1 cellular context compared by ENCODE assay signal in genomic region chr1:212158912-212159796, GRCh38.
A peak's percentile ranks its signal among the peaks of the same experiment; 100 is the strongest.
TF ChIP-seq lines count a peak whose summit lies in the region.

No MANE protein-coding gene starts in this region.

TF ChIP-seq in K562, 482 proteins besides CTCF, POLR2A, EP300 and RAD21 (continued from another document and continues in another):
- TF ChIP-seq RNF219 (CRISPR knock-in tag; IDR thresholded peaks at IDR 0.05) (no peak), TEAD2 (tag; IDR thresholded peaks at IDR 0.05) (no peak), ZNF121 (CRISPR knock-in tag; conservative IDR thresholded peaks at IDR 0.05) (no peak), ZNF583 (CRISPR knock-in tag; IDR thresholded peaks at IDR 0.05) (no peak), FOXA3 (CRISPR knock-in tag; conservative IDR thresholded peaks at IDR 0.05 in 1 of 2, IDR thresholded peaks at IDR 0.05 in 1 of 2) (no peak), DDX20 (tag; IDR thresholded peaks at IDR 0.05; ENCODE audit: low read depth) (no peak), NFXL1 (CRISPR knock-in tag; IDR thresholded peaks at IDR 0.05) (no peak), C11orf30 (IDR thresholded peaks at IDR 0.05; ENCODE audit: low read depth) (no peak), RBM15 (IDR thresholded peaks at IDR 0.05; ENCODE audit: insufficient read depth, low read length) (no peak), ID3 (CRISPR knock-in tag; IDR thresholded peaks at IDR 0.05) (no peak), ID3 (tag; IDR thresholded peaks at IDR 0.05) (no peak; the same call in 1 of the 2 replicates), TRIM24 (IDR thresholded peaks at IDR 0.05) (no peak), ZNF830 (CRISPR knock-in tag; IDR thresholded peaks at IDR 0.05) (no peak), ZNF324 (CRISPR knock-in tag; IDR thresholded peaks at IDR 0.05) (no peak), E4F1 (CRISPR knock-in tag; IDR thresholded peaks at IDR 0.05; ENCODE audit: borderline replicate concordance) (no peak), SMAD3 (CRISPR knock-in tag; conservative IDR thresholded peaks at IDR 0.05) (0 out of 2 replicates have a peak, but pooled peaks have one; percentile 23), MXD1 (CRISPR knock-in tag; IDR thresholded peaks at IDR 0.05; ENCODE audit: borderline replicate concordance, poor library complexity, severe bottlenecking) (no peak), POLR2AphosphoS2 (IDR thresholded peaks at IDR 0.05; ENCODE audit: low read length) (no peak), SRSF7 (optimal IDR thresholded peaks at IDR 0.05; ENCODE audit: low read depth, low read length) (no peak), ARHGAP35 (IDR thresholded peaks at IDR 0.05; ENCODE audit: partially characterized antibody) (no peak), NR2C1 (IDR thresholded peaks at IDR 0.05) (no peak), NR2C1 (tag; IDR thresholded peaks at IDR 0.05) (no peak), MEIS2 (IDR thresholded peaks at IDR 0.05; ENCODE audit: partially characterized antibody) (peak; percentile 42), ZNF398 (CRISPR knock-in tag; IDR thresholded peaks at IDR 0.05) (no peak), MYNN (IDR thresholded peaks at IDR 0.05) (0 out of 2 replicates have a peak, but pooled peaks have one; percentile 29), MYNN (CRISPR knock-in tag; IDR thresholded peaks at IDR 0.05) (no peak), BACH1 (tag; IDR thresholded peaks at IDR 0.05) (no peak), THRB (CRISPR knock-in tag; conservative IDR thresholded peaks at IDR 0.05) (no peak), KDM2B (CRISPR knock-in tag; IDR thresholded peaks at IDR 0.05) (no peak), KLF10 (CRISPR knock-in tag; IDR thresholded peaks at IDR 0.05) (no peak), ZNF740 (CRISPR knock-in tag; IDR thresholded peaks at IDR 0.05) (no peak), ZNF740 (tag; IDR thresholded peaks at IDR 0.05) (no peak), MGA (IDR thresholded peaks at IDR 0.05) (no peak), EP400 (IDR thresholded peaks at IDR 0.05) (no peak), ARID1B (IDR thresholded peaks at IDR 0.05) (peak; percentile 17; the same call in 1 of the 2 replicates), STAT5A (IDR thresholded peaks at IDR 0.05; ENCODE audit: borderline replicate concordance, low read length) (no peak), NCOR1 (IDR thresholded peaks at IDR 0.05) (peak; percentile 44; the same call in 1 of the 2 replicates), ZNF3 (CRISPR knock-in tag; IDR thresholded peaks at IDR 0.05) (no peak), PHB (CRISPR knock-in tag; IDR thresholded peaks at IDR 0.05) (no peak), SLC30A9 (CRISPR knock-in tag; IDR thresholded peaks at IDR 0.05) (no peak), SMARCA5 (IDR thresholded peaks at IDR 0.05) (no peak), ZNF23 (CRISPR knock-in tag; IDR thresholded peaks at IDR 0.05) (no peak)
